ENCODE assay signal across 8 cellular contexts in genomic region chr11:117143871-117144476, GRCh38. TPM values are rescaled to one million over a fixed set of nuclear protein-coding genes. Genes with fewer than 3 reads are reported as not detected.
DNase-seq lines count a peak whose midpoint lies in the region; ATAC-seq and TF ChIP-seq lines count a peak whose summit lies in the region.

Gene PAFAH1B2, plus strand, starts transcription at chr11:117144287. Its CDS starts 8,161 bp downstream, at chr11:117152448.

- TF ChIP-seq CTCF in WERI-Rb-1 (IDR thresholded peaks at IDR 0.05; ENCODE audit: low read depth, low read length) = no peak
- TF ChIP-seq CTCF in breast epithelium (IDR thresholded peaks at IDR 0.05) = no peak

- H3K4me1 ChIP-seq in breast epithelium (no peaks in the 10 kb centered on the region), skeletal muscle tissue (ENCODE audit: control insufficient read depth in 3 of 3, insufficient read depth in 3 of 3, low read length in 3 of 3) (peaks cover 22 to 41% (median 22%) of the 10 kb centered on the region in 3 donors)

- no peaks in the 10 kb centered on the region for H3K27me3 ChIP-seq in WERI-Rb-1 (ENCODE audit: insufficient read depth, low read depth, severe bottlenecking)
- H3K27me3 ChIP-seq in breast epithelium = no peaks in the 10 kb centered on the region
- H3K27me3 ChIP-seq in skeletal muscle tissue (ENCODE audit: control insufficient read depth in 3 of 3, insufficient read depth in 3 of 3, low read length in 3 of 3) = no peaks in the 10 kb centered on the region

- H3K9me3 ChIP-seq in WERI-Rb-1 (ENCODE audit: severe bottlenecking) = no peaks in the 10 kb centered on the region
- no peaks in the 10 kb centered on the region for H3K9me3 ChIP-seq in breast epithelium
- H3K9me3 ChIP-seq in iPS-18c (ENCODE audit: control insufficient read depth, insufficient read depth, low read length) = no peaks in the 10 kb centered on the region
- H3K9me3 ChIP-seq in skeletal muscle tissue (ENCODE audit: control insufficient read depth in 3 of 3, low read length in 3 of 3) = no peaks in the 10 kb centered on the region

- peak; percentile 74 for TF ChIP-seq POLR2A in breast epithelium (IDR thresholded peaks at IDR 0.05)

- H3K9ac ChIP-seq in skeletal muscle tissue (ENCODE audit: low read depth in 1 of 3, low read length in 3 of 3) = peak within 1 kb of the TSS; percentile 81 to 86 (median 86)

- H3K27ac ChIP-seq in WERI-Rb-1 (peak within 1 kb of the TSS; percentile 94), breast epithelium (peak within 1 kb of the TSS; percentile 91 to 92), skeletal muscle tissue (ENCODE audit: low read depth, low read length) (peak within 1 kb of the TSS; percentile 87)

- intact Hi-C loops in breast epithelium (cut with DNase I; ENCODE audit: low total_unique reads) = loop anchor here (10.0 kb wide), 1 partner anchor 51 kb away; the partner anchor contains the start of gene TAGLN

- DNase-seq in AG08395 (ENCODE audit: low spot score) (peak; percentile 98), NCI-H2227 (lab: John Stamatoyannopoulos, UW; ENCODE audit: unreplicated experiment) (peak; percentile 90), WERI-Rb-1 (peak; percentile 97), breast epithelium (ENCODE audit: low spot score in 2 of 2) (peak; percentile 93 to 96)

- ATAC-seq in GM18909 (IDR thresholded peaks at IDR 0.05; ENCODE audit: poor library complexity, unreplicated experiment) = peak; percentile 96
- ATAC-seq in HG03159 (IDR thresholded peaks at IDR 0.05; ENCODE audit: unreplicated experiment) = peak; percentile 93

- H3K4me3 ChIP-seq in WERI-Rb-1 (ENCODE audit: low read depth, low read length) (peak within 1 kb of the TSS; percentile 95), breast epithelium (peak within 1 kb of the TSS; percentile 85 to 97 (median 90)), iPS-18c (ENCODE audit: insufficient read depth, low read depth, low read length) (peak within 1 kb of the TSS; percentile 95), skeletal muscle tissue (ENCODE audit: low read length in 3 of 3) (peak within 1 kb of the TSS; percentile 90 to 98 (median 92))

- peaks cover 31% of the 10 kb centered on the region for H3K36me3 ChIP-seq in WERI-Rb-1
- H3K36me3 ChIP-seq in breast epithelium = no peaks in the 10 kb centered on the region
- peaks cover 0 to 7% (median 6%) of the 10 kb centered on the region in 3 donors for H3K36me3 ChIP-seq in skeletal muscle tissue (ENCODE audit: control insufficient read depth in 3 of 3, insufficient read depth in 3 of 3, low read length in 3 of 3)

RNA-seq across cellular contexts. Expression of gene PAFAH1B2, which starts in this region (rescaled TPM):
- total RNA-seq in breast epithelium = 10 to 100 TPM; 76.8 to 92.2 (median 86.2) TPM
- total RNA-seq in skeletal muscle tissue = 75.2 TPM

Comparison
In these comparisons a context has a peak if more than half of its experiments do, and no peak if none do; other contexts are left out.
1. Peak in every context shown above with its lines: DNase-seq, ATAC-seq, H3K4me3 ChIP-seq and H3K27ac ChIP-seq.